Comparison of ENCODE assay signal across 8 cellular contexts in genomic region chrX:48676106-48676892, GRCh38. TPM values are rescaled to one million over a fixed set of nuclear protein-coding genes. Genes with fewer than 3 reads are reported as not detected.
DNase-seq lines count a peak whose midpoint lies in the region; ATAC-seq and TF ChIP-seq lines count a peak whose summit lies in the region.

No MANE protein-coding gene starts in this region.

- peak overlapping the region; percentile 93 to 95 for H3K4me3 Mint-ChIP-seq in stimulated activated naive CD8-positive, alpha-beta T cell treated with anti-CD3 and anti-CD28 coated beads, Interleukin-15, amount 100 ng/mL, for 72 hours

- H3K79me2 ChIP-seq in neural cell (replicated peaks; ENCODE audit: insufficient read depth, low read length), result no peaks in the 10 kb centered on the region

- TF ChIP-seq EP300 in neural cell (conservative IDR thresholded peaks at IDR 0.05; ENCODE audit: poor library complexity, severe bottlenecking), result peak; percentile 10

- H3K9ac ChIP-seq in ES-I3 (ENCODE audit: low read depth, low read length) (peak overlapping the region; percentile 74), neural cell (ENCODE audit: low read length) (peak overlapping the region; percentile 73)

- no peaks in the 10 kb centered on the region for H4K20me1 ChIP-seq in neural cell (ENCODE audit: insufficient read depth)

- H3F3A ChIP-seq in neural cell (ENCODE audit: insufficient read depth, low read length, poor library complexity, severe bottlenecking), result no peaks in the 10 kb centered on the region

- H3K27me3 Mint-ChIP-seq in stimulated activated naive CD8-positive, alpha-beta T cell treated with anti-CD3 and anti-CD28 coated beads, Interleukin-15, amount 100 ng/mL, for 72 hours, result no peaks in the 10 kb centered on the region

- H3K4me1 ChIP-seq in ES-I3 (ENCODE audit: insufficient read depth, low read length), result no peaks in the 10 kb centered on the region; the same call in 1 of the 2 replicates
- peaks cover 14% of the 10 kb centered on the region for H3K4me1 ChIP-seq in HAP-1

- peak overlapping the region; percentile 21 for H2AFZ ChIP-seq in neural cell (ENCODE audit: low read depth, low read length)

- peak overlapping the region; percentile 94 to 95 for H3K27ac Mint-ChIP-seq in stimulated activated naive CD8-positive, alpha-beta T cell treated with anti-CD3 and anti-CD28 coated beads, Interleukin-15, amount 100 ng/mL, for 72 hours

- H3K9me3 ChIP-seq in ES-I3 (ENCODE audit: control insufficient read depth, insufficient read depth, low read length) (no peaks in the 10 kb centered on the region), HAP-1 (no peaks in the 10 kb centered on the region), MG63 (no peaks in the 10 kb centered on the region), neural cell (ENCODE audit: low read length) (no peaks in the 10 kb centered on the region)

- H3K4me2 ChIP-seq in neural cell (ENCODE audit: low read length), result peak overlapping the region; percentile 51

- peak; percentile 77 for TF ChIP-seq POLR2A in Raji (IDR thresholded peaks at IDR 0.05; ENCODE audit: insufficient read depth, low read depth, low read length)

- no peaks in the 10 kb centered on the region for H3K27me3 ChIP-seq in HAP-1 (ENCODE audit: low read depth)
- no peaks in the 10 kb centered on the region for H3K27me3 ChIP-seq in MG63
- H3K27me3 ChIP-seq in neural cell (ENCODE audit: insufficient read depth, low read depth, low read length), result no peaks in the 10 kb centered on the region

- peak overlapping the region; percentile 86 for H3K4me3 ChIP-seq in HAP-1
- H3K4me3 ChIP-seq in MG63, result peak overlapping the region; percentile 79
- peak overlapping the region; percentile 77 for H3K4me3 ChIP-seq in fibroblast of the aortic adventitia (ENCODE audit: low read depth, low read length)
- peak overlapping the region; percentile 79 for H3K4me3 ChIP-seq in neural cell (ENCODE audit: low read length)

- H3K9me2 ChIP-seq in neural cell (ENCODE audit: insufficient read depth, low read length), result no peaks in the 10 kb centered on the region

- H3K27ac ChIP-seq in neural cell (ENCODE audit: low read length), result peak overlapping the region; percentile 73

- in situ Hi-C loops in HAP-1 (cut with MboI; ENCODE audit: low sequenced_read_pairs), result no loop called here

- DNase-seq in HAP-1 (ENCODE audit: low spot score in 2 of 2) (peak; percentile 94 to 96), MG63 (peak; percentile 84), fibroblast of the aortic adventitia (ENCODE audit: low read depth) (peak; percentile 75)
- DNase-seq in activated effector memory CD4-positive, alpha-beta T cell treated with anti-CD3 and anti-CD28 coated beads, Interleukin-2, amount 50 U/mL, for 16 hours, result peak; percentile 95
- DNase-seq in stimulated activated naive CD8-positive, alpha-beta T cell treated with anti-CD3 and anti-CD28 coated beads, Interleukin-15, amount 100 ng/mL, for 72 hours, result peak; percentile 86 to 92

- TF ChIP-seq CTCF in fibroblast of the aortic adventitia (IDR thresholded peaks at IDR 0.05; ENCODE audit: insufficient read depth, low read length), result no peak
- TF ChIP-seq CTCF in neural cell (IDR thresholded peaks at IDR 0.05; ENCODE audit: poor library complexity, severe bottlenecking), result no peak

- ATAC-seq in stimulated activated naive CD8-positive, alpha-beta T cell treated with anti-CD3 and anti-CD28 coated beads, Interleukin-15, amount 100 ng/mL, for 72 hours, result peak; percentile 95

- TF ChIP-seq RAD21 in neural cell (conservative IDR thresholded peaks at IDR 0.05), result no peak

- H3K4me1 Mint-ChIP-seq in stimulated activated naive CD8-positive, alpha-beta T cell treated with anti-CD3 and anti-CD28 coated beads, Interleukin-15, amount 100 ng/mL, for 72 hours, result peaks cover 35% of the 10 kb centered on the region

- no peaks in the 10 kb centered on the region for H3K9me3 Mint-ChIP-seq in stimulated activated naive CD8-positive, alpha-beta T cell treated with anti-CD3 and anti-CD28 coated beads, Interleukin-15, amount 100 ng/mL, for 72 hours

- no peaks in the 10 kb centered on the region for H3K36me3 ChIP-seq in ES-I3 (ENCODE audit: insufficient read depth, low read length)
- H3K36me3 ChIP-seq in HAP-1 (replicated peaks), result no peaks in the 10 kb centered on the region
- no peaks in the 10 kb centered on the region for H3K36me3 ChIP-seq in MG63
- no peaks in the 10 kb centered on the region for H3K36me3 ChIP-seq in neural cell (ENCODE audit: insufficient read depth, low read length)

TF ChIP-seq in neural cell, 6 proteins besides CTCF, POLR2A, EP300 and RAD21:
- TF ChIP-seq REST (IDR thresholded peaks at IDR 0.05; ENCODE audit: borderline replicate concordance) (peak; percentile 61), MXI1 (conservative IDR thresholded peaks at IDR 0.05; ENCODE audit: poor library complexity, severe bottlenecking) (peak; percentile 48), EZH2 (IDR thresholded peaks at IDR 0.05; ENCODE audit: borderline replicate concordance, insufficient read depth, low read length, poor library complexity, severe bottlenecking) (no peak), POLR2AphosphoS5 (IDR thresholded peaks at IDR 0.05) (peak; percentile 74)

RNA-seq across cellular contexts. Expression of gene WAS, which starts 7.3 kb away (rescaled TPM):
- 0.79 TPM in 1 of 2 replicates, not detected in the other for total RNA-seq in MG63 (2014; rRNA removed; shearing (Covaris generic); ENCODE audit: low replicate concordance)
- 0.09 TPM in 1 of 2 replicates, not detected in the other for total RNA-seq in fibroblast of the aortic adventitia (ENCODE audit: low replicate concordance)
- polyA plus RNA-seq in neural cell, result 1.0 and 1.1 TPM in 2 replicates
- polyA minus RNA-seq in neural cell, result not detected in 2 replicates

RNA-seq across cellular contexts. Expression of gene SUV39H1, which starts 20.2 kb away (rescaled TPM):
- 4.1 and 13.3 TPM in 2 replicates for total RNA-seq in MG63 (2014; rRNA removed; shearing (Covaris generic); ENCODE audit: low replicate concordance)
- total RNA-seq in fibroblast of the aortic adventitia (ENCODE audit: low replicate concordance), result 5.1 and 8.5 TPM in 2 replicates
- 3.1 and 3.2 TPM in 2 replicates for polyA plus RNA-seq in neural cell
- polyA minus RNA-seq in neural cell, result 2.9 and 4.9 TPM in 2 replicates

Comparison
In these comparisons a context has a peak if more than half of its experiments do, and no peak if none do; other contexts are left out.
1. Peak in every context shown above with its lines: DNase-seq, ATAC-seq, H3K4me3 ChIP-seq and H3K27ac ChIP-seq.